In genomic region chr6:39217177-39217864, GRCh38 we compare ENCODE assay signal across 14 cellular contexts. TPM values are rescaled to one million over a fixed set of nuclear protein-coding genes. Genes with fewer than 3 reads are reported as not detected.
A peak's percentile ranks its signal among the peaks of the same experiment; 100 is the strongest.
DNase-seq lines count a peak whose midpoint lies in the region; ATAC-seq, FAIRE-seq and TF ChIP-seq lines count a peak whose summit lies in the region.
"Had no signal": no experiment of that assay in that cellular context is flagged by ENCODE, and none has a peak within 500 bp of the region (broad histone marks: within the 10 kb centered on the region; RNA-seq: fewer than 3 reads in every experiment).

No MANE protein-coding gene starts in this region.

- no TSS peak for BruUV-seq in HepG2 (replicated peaks; lab: Mats Ljungman, UMichigan)
- no TSS peak for BruUV-seq in PC-9 (replicated peaks; lab: Mats Ljungman, UMichigan)

- H3K27me3 ChIP-seq in Peyer's patch, result no peaks in the 10 kb centered on the region
- peaks cover 0 to 1% of the 10 kb centered on the region in 2 experiments; a peak in 1 of 5 replicates for H3K27me3 ChIP-seq in HepG2 (ENCODE audit: control insufficient read depth in 1 of 2, insufficient read depth in 2 of 2, low read length in 2 of 2)
- no peaks in the 10 kb centered on the region for H3K27me3 ChIP-seq in transverse colon
- no peaks in the 10 kb centered on the region for H3K27me3 ChIP-seq in PC-9 (ENCODE audit: insufficient read depth, low read depth)
- H3K27me3 ChIP-seq: adrenal gland, right atrium auricular region had no signal

- POLR2A ChIA-PET in HepG2 (lab: Yijun Ruan, JAX) (no interaction called here), PC-9 (lab: Charles Lee; ENCODE audit: unreplicated experiment) (interaction anchor here (0.6 kb wide), 1 partner anchor 49 kb away, joined by 6 read pairs; no protein-coding TSS in a partner anchor)

- no peaks in the 10 kb centered on the region for H4K20me1 ChIP-seq in HepG2 (ENCODE audit: insufficient read depth, low read length)
- peaks cover 42% of the 10 kb centered on the region for H4K20me1 ChIP-seq in PC-9 (ENCODE audit: insufficient read depth)

- H3K9me3 ChIP-seq in Peyer's patch (no peaks in the 10 kb centered on the region), HepG2 (ENCODE audit: low read length) (no peaks in the 10 kb centered on the region), transverse colon (no peaks in the 10 kb centered on the region), PC-9 (ENCODE audit: insufficient read depth, low read depth) (no peaks in the 10 kb centered on the region)
- H3K9me3 ChIP-seq: adrenal gland, right atrium auricular region had no signal

- FAIRE-seq in HepG2 (lab: Jason Lieb, UNC), result no peak
- FAIRE-seq: GM12892, islet of Langerhans had no signal

- H3K4me1 Mint-ChIP-seq in T-helper 2 cell treated with Interferon-gamma antibody and Interleukin-4, amounts not matched to agents 5 μg/mL and 100 μg/mL, for 36 hours (ENCODE audit: low read depth), result peaks cover 61% of the 10 kb centered on the region

- no peaks in the 10 kb centered on the region for H3K9me3 Mint-ChIP-seq in T-helper 2 cell treated with Interferon-gamma antibody and Interleukin-4, amounts not matched to agents 5 μg/mL and 100 μg/mL, for 36 hours
- H3K9me3 Mint-ChIP-seq: stimulated activated memory B cell treated with anti-CD40 and anti-IgM and Interleukin-4, amounts not matched to agents 10 μg/mL and 1 μg/mL and 100 μg/mL, for 72 hours had no signal

- H3K79me2 ChIP-seq in HepG2 (ENCODE audit: insufficient read depth, low read length) (no peaks in the 10 kb centered on the region), PC-9 (ENCODE audit: low read depth) (peaks cover 89% of the 10 kb centered on the region)

- DNase-seq in T-helper 2 cell treated with Interferon-gamma antibody and Interleukin-4, amounts not matched to agents 5 μg/mL and 100 μg/mL, for 36 hours (ENCODE audit: low spot score), result no peak
- DNase-seq in T-helper 2 cell, result no peak
- peak in 2 of 3 donors; percentile 87 to 90 for DNase-seq in Peyer's patch
- no peak for DNase-seq in HepG2 (ENCODE audit: low spot score)
- peak; percentile 78 for DNase-seq in transverse colon
- DNase-seq in putamen (ENCODE audit: low spot score), result no peak
- no peak for DNase-seq in PC-9
- no peak for DNase-seq in NCI-H524 (lab: John Stamatoyannopoulos, UW)
- DNase-seq: RPMI8226 had no signal

- peak overlapping the region; percentile 29 for H3K27ac Mint-ChIP-seq in T-helper 2 cell treated with Interferon-gamma antibody and Interleukin-4, amounts not matched to agents 5 μg/mL and 100 μg/mL, for 36 hours
- H3K27ac Mint-ChIP-seq: stimulated activated memory B cell treated with anti-CD40 and anti-IgM and Interleukin-4, amounts not matched to agents 10 μg/mL and 1 μg/mL and 100 μg/mL, for 72 hours had no signal

- intact Hi-C loops in HepG2 (cut with micrococcal nuclease; ENCODE audit: unreplicated experiment), result no loop called here
- intact Hi-C loops in transverse colon (cut with DNase I; ENCODE audit: low total_unique reads), result no loop called here
- intact Hi-C loops in PC-9 (cut with micrococcal nuclease; ENCODE audit: unreplicated experiment), result no loop called here

- TF ChIP-seq EP300 in HepG2 (IDR thresholded peaks at IDR 0.05; ENCODE audit: low read depth in 2 of 2, low read length in 2 of 2) (no peak), HepG2 (CRISPR knock-in tag; IDR thresholded peaks at IDR 0.05; ENCODE audit: borderline replicate concordance) (no peak), transverse colon (IDR thresholded peaks at IDR 0.05; ENCODE audit: low read depth) (no peak)

- H2AFZ ChIP-seq in HepG2 (ENCODE audit: low read length) (no peak overlapping the region), PC-9 (no peak overlapping the region)

- H3K4me3 ChIP-seq in Peyer's patch (no peak overlapping the region), HepG2 (replicated peaks in 1 of 3; ENCODE audit: insufficient read depth in 1 of 3, low read depth in 2 of 3, low read length in 3 of 3) (no peak overlapping the region), transverse colon (no peak overlapping the region), PC-9 (no peak overlapping the region)
- H3K4me3 ChIP-seq: adrenal gland, right atrium auricular region had no signal

- peaks cover 12% of the 10 kb centered on the region for H3F3A ChIP-seq in PC-9 (ENCODE audit: insufficient read depth, low read depth)

- no peak overlapping the region for H3K9ac ChIP-seq in HepG2 (ENCODE audit: insufficient read depth, low read depth, low read length)

- no peak for TF ChIP-seq RAD21 in HepG2 (CRISPR knock-in tag; IDR thresholded peaks at IDR 0.05)

- H3K4me2 ChIP-seq in HepG2 (ENCODE audit: low read depth, low read length), result no peak overlapping the region
- no peak overlapping the region for H3K4me2 ChIP-seq in PC-9

- no peak for ATAC-seq in HepG2
- ATAC-seq: stimulated activated memory B cell treated with anti-CD40 and anti-IgM and Interleukin-4, amounts not matched to agents 10 μg/mL and 1 μg/mL and 100 μg/mL, for 72 hours had no signal

- TF ChIP-seq POLR2A in Peyer's patch (IDR thresholded peaks at IDR 0.05) (peak in 1 of 2 donors; percentile 70), HepG2 (IDR thresholded peaks at IDR 0.05; ENCODE audit: insufficient read depth in 1 of 2, low read depth in 2 of 2, low read length in 2 of 2) (no peak), transverse colon (IDR thresholded peaks at IDR 0.05) (no peak)

- H3K36me3 Mint-ChIP-seq in T-helper 2 cell treated with Interferon-gamma antibody and Interleukin-4, amounts not matched to agents 5 μg/mL and 100 μg/mL, for 36 hours (ENCODE audit: low read depth), result peaks cover 27% of the 10 kb centered on the region
- H3K36me3 Mint-ChIP-seq: stimulated activated memory B cell treated with anti-CD40 and anti-IgM and Interleukin-4, amounts not matched to agents 10 μg/mL and 1 μg/mL and 100 μg/mL, for 72 hours had no signal

- no peaks in the 10 kb centered on the region for H3K9me2 ChIP-seq in PC-9 (ENCODE audit: insufficient read depth)

- H3K4me3 Mint-ChIP-seq in T-helper 2 cell treated with Interferon-gamma antibody and Interleukin-4, amounts not matched to agents 5 μg/mL and 100 μg/mL, for 36 hours, result no peak overlapping the region
- H3K4me3 Mint-ChIP-seq: stimulated activated memory B cell treated with anti-CD40 and anti-IgM and Interleukin-4, amounts not matched to agents 10 μg/mL and 1 μg/mL and 100 μg/mL, for 72 hours had no signal

- TF ChIP-seq CTCF in Peyer's patch (IDR thresholded peaks at IDR 0.05), result no peak
- no peak for TF ChIP-seq CTCF in HepG2 (CRISPR knock-in tag; IDR thresholded peaks at IDR 0.05)
- TF ChIP-seq CTCF in transverse colon (IDR thresholded peaks at IDR 0.05), result no peak
- TF ChIP-seq CTCF in PC-9 (conservative IDR thresholded peaks at IDR 0.05), result no peak

- H3K27ac ChIP-seq in Peyer's patch, result peak overlapping the region in 3 of 4 donors; percentile 55 to 83 (median 68)
- H3K27ac ChIP-seq in HepG2 (ENCODE audit: extremely low read length, insufficient read depth, low read length), result no peak overlapping the region
- peak overlapping the region; percentile 59 to 74 (median 65) for H3K27ac ChIP-seq in transverse colon
- H3K27ac ChIP-seq in PC-9, result no peak overlapping the region
- H3K27ac ChIP-seq: right atrium auricular region had no signal

- H3K4me1 ChIP-seq in Peyer's patch (peaks cover 0 to 85% (median 9%) of the 10 kb centered on the region in 4 donors), HepG2 (ENCODE audit: insufficient read depth, low read length) (no peaks in the 10 kb centered on the region), transverse colon (peaks cover 6 to 72% (median 40%) of the 10 kb centered on the region in 4 donors), PC-9 (replicated peaks; ENCODE audit: insufficient read depth) (peaks cover 57% of the 10 kb centered on the region)

- H3K36me3 ChIP-seq in Peyer's patch (peaks cover 0 to 15% (median 0%) of the 10 kb centered on the region in 3 donors), HepG2 (replicated peaks in 1 of 2; ENCODE audit: control insufficient read depth in 1 of 2, insufficient read depth in 2 of 2, low read length in 2 of 2) (no peaks in the 10 kb centered on the region), transverse colon (no peaks in the 10 kb centered on the region), PC-9 (ENCODE audit: low read depth) (peaks cover 18% of the 10 kb centered on the region)
- H3K36me3 ChIP-seq: adrenal gland, right atrium auricular region had no signal

- 41% methylated on average over 8 of the region's 11 CpGs for WGBS in HepG2 (ENCODE audit: low lambda C conversion rate)
- 20 to 52% methylated on average over 1 to 11 of the region's 11 CpGs for WGBS in transverse colon (ENCODE audit: low coverage in 1 of 2), 2 donors

- CTCF ChIA-PET in HepG2 (lab: Yijun Ruan, JAX; ENCODE audit: low intra/inter-chr PET ratio, low total read pairs) (no interaction called here), PC-9 (lab: Charles Lee) (no interaction called here)

- in situ Hi-C loops in HepG2 (cut with HindIII; ENCODE audit: extremely low pct_ligation_motif_present, low pct_unique_long_range_greater_than_20kb), result no loop called here
- in situ Hi-C loops in transverse colon (cut with MboI; ENCODE audit: low pct_ligation_motif_present in 1 of 4, low pct_unique_long_range_greater_than_20kb in 1 of 4, low sequenced_read_pairs in 3 of 4), result no loop called here

- no peaks in the 10 kb centered on the region for H3K27me3 Mint-ChIP-seq in T-helper 2 cell treated with Interferon-gamma antibody and Interleukin-4, amounts not matched to agents 5 μg/mL and 100 μg/mL, for 36 hours (ENCODE audit: low read depth)

RNA-seq across cellular contexts. Expression of gene KCNK5, which starts 12.0 kb away (rescaled TPM):
- total RNA-seq in Peyer's patch (100 to 1,000 TPM in 3 of 4 donors, 10 to 100 TPM in 1; 10.7 to 150 (median 115) TPM), HepG2 (2016; rRNA removed; fragmentation: Illumina TruSeq; extraction: Trizol) (0.04 TPM in 1 of 2 replicates, not detected in the other), transverse colon (10 to 100 TPM in 3 of 4 donors, 1 to 10 TPM in 1; 9.6 to 86.0 (median 64.5) TPM), PC-9 (2021) (11.9 and 14.3 TPM in 2 replicates)
- total RNA-seq in HepG2 (2016; cell fraction: cytosol; rRNA removed; fragmentation: Illumina TruSeq; extraction: Trizol; ENCODE audit: low read depth), result not detected in 2 replicates
- 0.04 TPM in 1 of 2 replicates, not detected in the other for total RNA-seq in HepG2 (2016; cell fraction: insoluble cytoplasmic fraction; rRNA removed; fragmentation: Illumina TruSeq; extraction: Trizol)
- not detected in 2 replicates for total RNA-seq in HepG2 (2016; cell fraction: membrane; rRNA removed; fragmentation: Illumina TruSeq; extraction: Trizol)
- not detected in 2 replicates for total RNA-seq in HepG2 (2016; cell fraction: nucleus; rRNA removed; fragmentation: Illumina TruSeq; extraction: Trizol)
- polyA plus RNA-seq in HepG2 (2011; rRNA removed), result 0.03 TPM in 1 of 2 replicates, not detected in the other
- 0.01 TPM in 1 of 2 replicates, not detected in the other for polyA plus RNA-seq in HepG2 (2011; cell fraction: cytosol; rRNA removed)
- not detected in 2 replicates for polyA plus RNA-seq in HepG2 (2011; cell fraction: nucleus; rRNA removed)
- not detected in 2 replicates for polyA plus RNA-seq in HepG2 (2012)
- not detected in 2 replicates for polyA plus RNA-seq in HepG2 (2016; cell fraction: cytosol; fragmentation: Illumina TruSeq; extraction: Trizol; ENCODE audit: low read depth)
- polyA plus RNA-seq in HepG2 (2016; cell fraction: insoluble cytoplasmic fraction; fragmentation: Illumina TruSeq; extraction: Trizol; ENCODE audit: low read depth), result not detected in 2 replicates
- not detected in 2 replicates for polyA plus RNA-seq in HepG2 (2016; cell fraction: membrane; fragmentation: Illumina TruSeq; extraction: Trizol; ENCODE audit: low read depth)
- polyA plus RNA-seq in HepG2 (2016; cell fraction: nucleus; fragmentation: Illumina TruSeq; extraction: Trizol; ENCODE audit: insufficient read depth, low read depth), result not detected in 2 replicates
- polyA minus RNA-seq in HepG2 (2011; rRNA and poly(A)+ RNA removed; ENCODE audit: low replicate concordance), result 9.6 TPM in 1 of 2 replicates, not detected in the other
- not detected in 2 replicates for polyA minus RNA-seq in HepG2 (2011; cell fraction: cytosol; rRNA and poly(A)+ RNA removed)
- polyA minus RNA-seq in HepG2 (2011; cell fraction: nucleus; rRNA and poly(A)+ RNA removed), result not detected in 2 replicates

Comparison
In these comparisons a context has a peak if more than half of its experiments do, and no peak if none do; other contexts are left out.
1. DNase-seq: peak in Peyer's patch (2 of 3) and transverse colon (single experiment); none in T-helper 2 cell treated with Interferon-gamma antibody and Interleukin-4, amounts not matched to agents 5 μg/mL and 100 μg/mL, for 36 hours (single experiment), T-helper 2 cell (0 of 5), HepG2 (single experiment), putamen (single experiment), PC-9 (0 of 2) and NCI-H524 (0 of 2).
2. H3K27ac ChIP-seq: peak in Peyer's patch (3 of 4) and transverse colon (4 of 4); none in HepG2 (single experiment) and PC-9 (single experiment).
3. RNA of gene KCNK5, which starts 12.0 kb away (total RNA-seq): 10.7 to 150 TPM in Peyer's patch, 9.6 to 86.0 TPM in transverse colon and 11.9 to 14.3 TPM in PC-9; 0.04 TPM in HepG2; every median in the first group is over 10 times any median in the second.